16 cellular contexts compared by ENCODE assay signal in the genomic region with DNA sequence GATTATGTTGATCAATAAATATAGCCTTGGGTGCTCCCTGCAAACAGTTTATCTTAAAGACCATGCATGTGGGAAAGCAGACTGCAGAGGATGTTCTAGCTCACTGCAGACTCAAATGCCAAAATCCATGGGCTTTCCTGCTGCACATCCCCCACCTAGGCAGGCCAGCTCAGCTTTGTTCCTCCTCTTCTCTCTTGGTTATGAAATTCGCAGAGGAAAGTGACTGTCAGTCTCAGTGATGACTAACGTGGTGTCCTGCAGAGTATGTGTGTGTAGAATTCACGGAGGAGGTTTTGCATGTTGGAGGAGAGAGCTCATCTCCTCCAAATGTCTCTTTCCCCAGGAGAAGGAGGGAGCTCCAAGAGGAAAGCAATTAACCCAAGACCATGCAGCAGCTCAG. TPM values are rescaled to one million over a fixed set of nuclear protein-coding genes. Genes with fewer than 3 reads are reported as not detected.
DNase-seq lines count a peak whose midpoint lies in the region; ATAC-seq, FAIRE-seq and TF ChIP-seq lines count a peak whose summit lies in the region.
"Had no signal": no experiment of that assay in that cellular context is flagged by ENCODE, and none has a peak within 500 bp of the region (broad histone marks: within the 10 kb centered on the region; RNA-seq: fewer than 3 reads in every experiment).

No MANE protein-coding gene starts in this region.

- H3K27me3 ChIP-seq in A673 (replicated peaks; ENCODE audit: insufficient read depth, low read depth, low read length, poor library complexity) (no peaks in the 10 kb centered on the region), stomach (peaks cover 0 to 15% (median 0%) of the 10 kb centered on the region in 3 donors)
- H3K27me3 ChIP-seq: Peyer's patch, suprapubic skin had no signal

- CTCF ChIA-PET in A673 (lab: Charles Lee), result no interaction called here

- H3K4me3 ChIP-seq in A673 (ENCODE audit: low read depth, low read length, poor library complexity, severe bottlenecking) (no peak overlapping the region), fibroblast of pulmonary artery (replicated peaks; ENCODE audit: low read depth, low read length) (no peak overlapping the region), stomach (no peak overlapping the region)
- H3K4me3 ChIP-seq: dorsolateral prefrontal cortex, Peyer's patch, suprapubic skin had no signal

- POLR2A ChIA-PET in A673 (lab: Charles Lee; ENCODE audit: low non-redundant PET), result no interaction called here

- ATAC-seq in left colon (no peak), GM18502 (IDR thresholded peaks at IDR 0.05; ENCODE audit: poor library complexity, unreplicated experiment) (no peak), GM19455 (IDR thresholded peaks at IDR 0.05; ENCODE audit: unreplicated experiment) (no peak)

- 55 to 72% (median 67%) methylated on average over 3 of the region's 3 CpGs for WGBS in stomach, 5 donors

- H3K27ac ChIP-seq in A673 (ENCODE audit: low read depth, low read length, poor library complexity, severe bottlenecking) (no peak overlapping the region), stomach (no peak overlapping the region)
- H3K27ac ChIP-seq: dorsolateral prefrontal cortex, Peyer's patch, suprapubic skin had no signal

- DNase-seq in A673 (ENCODE audit: low spot score) (peak; percentile 72), H54 (ENCODE audit: insufficient read length, low spot score) (no peak), RKO (ENCODE audit: low spot score) (peak; percentile 27), fibroblast of pulmonary artery (ENCODE audit: low read depth) (peak; percentile 12), left colon (no peak), stomach (no peak)
- DNase-seq: activated CD4-positive, alpha-beta T cell treated with anti-CD3 and anti-CD28 coated beads, Interleukin-2, amount 50 U/mL, for 48 hours; NCI-H1105 treated with DMSO at 0.1 percent for 48 hours; Peyer's patch; T-helper 9 cell had no signal

- TF ChIP-seq EP300 in stomach (IDR thresholded peaks at IDR 0.05), result no peak

- BruUV-seq in A673 (replicated peaks; lab: Mats Ljungman, UMichigan), result no TSS peak

- H3K9me3 ChIP-seq in A673 (ENCODE audit: low read depth, low read length, poor library complexity, severe bottlenecking) (no peaks in the 10 kb centered on the region), stomach (no peaks in the 10 kb centered on the region)
- H3K9me3 ChIP-seq: Peyer's patch, suprapubic skin had no signal

- TF ChIP-seq POLR2A in H54 (IDR thresholded peaks at IDR 0.05; ENCODE audit: low read depth, low read length) (no peak), stomach (IDR thresholded peaks at IDR 0.05) (no peak)

- intact Hi-C loops in A673 (cut with micrococcal nuclease; ENCODE audit: unreplicated experiment) (loop anchor here (10.0 kb wide), 1 partner anchor 258 kb away; no protein-coding TSS in a partner anchor), left colon (cut with DNase I, micrococcal nuclease) (loop anchor here in 1 of 2 donors (10.0 kb wide), 1 partner anchor 518 kb away; no protein-coding TSS in a partner anchor), stomach (cut with DNase I; ENCODE audit: low total_unique reads) (loop anchor here (10.0 kb wide), 2 partner anchors 298 to 518 kb away; no protein-coding TSS in a partner anchor)

- H3K4me1 ChIP-seq in A673 (ENCODE audit: insufficient read depth, low read length, poor library complexity, severe bottlenecking) (no peaks in the 10 kb centered on the region), stomach (peaks cover 0 to 2% (median under 1%) of the 10 kb centered on the region in 4 donors)
- H3K4me1 ChIP-seq: Peyer's patch, suprapubic skin had no signal

- FAIRE-seq in H54 (lab: Jason Lieb, UNC), result peak; percentile 60

- TF ChIP-seq CTCF in A673 (conservative IDR thresholded peaks at IDR 0.05; ENCODE audit: low read depth, low read length) (no peak), fibroblast of pulmonary artery (IDR thresholded peaks at IDR 0.05; ENCODE audit: low read length, missing control alignments) (no peak), stomach (IDR thresholded peaks at IDR 0.05) (no peak)

- H3K36me3 ChIP-seq in A673 (ENCODE audit: insufficient read depth, low read length, poor library complexity, severe bottlenecking), result no peaks in the 10 kb centered on the region
- H3K36me3 ChIP-seq in stomach, result no peaks in the 10 kb centered on the region
- H3K36me3 ChIP-seq: Peyer's patch, suprapubic skin had no signal

RNA-seq across cellular contexts. Expression of a gene that starts 21.5 kb away (rescaled TPM):
- total RNA-seq in A673 (2021), result 12.7 and 15.8 TPM in 2 replicates
- 10 to 100 TPM; 19.0 to 21.2 TPM for total RNA-seq in left colon
- 100 to 1,000 TPM in 2 of 5 donors, 10 to 100 TPM in 3; 18.1 to 150 (median 31.0) TPM for total RNA-seq in stomach
- polyA plus RNA-seq in stomach, result 10 to 100 TPM in 2 of 3 donors, 1 to 10 TPM in 1; 7.6 to 15.0 (median 12.3) TPM
- total RNA-seq: activated T-helper 1 cell treated with anti-CD3 and anti-CD28 coated beads, Interleukin-12 subunit alpha, Interleukin-12 subunit beta, Interleukin-2, Interleukin-4 antibody, amounts not matched to agents 30 ng/mL and 10 ng/mL and 1 ng/mL, durations not matched to agents 14 hours and 24 hours and 36 hours had no signal

RNA-seq across cellular contexts. Expression of a gene that starts 40.8 kb away (rescaled TPM):
- total RNA-seq in A673 (2021), result not detected in 2 replicates
- not detected for total RNA-seq in left colon
- total RNA-seq in stomach, result not detected
- under 1 TPM in 1 of 3 donors, not detected in 2; 0.75 TPM for polyA plus RNA-seq in stomach
- total RNA-seq: activated T-helper 1 cell treated with anti-CD3 and anti-CD28 coated beads, Interleukin-12 subunit alpha, Interleukin-12 subunit beta, Interleukin-2, Interleukin-4 antibody, amounts not matched to agents 30 ng/mL and 10 ng/mL and 1 ng/mL, durations not matched to agents 14 hours and 24 hours and 36 hours; dorsolateral prefrontal cortex; omental fat pad; Peyer's patch; suprapubic skin had no signal

Comparison
In these comparisons a context has a peak if more than half of its experiments do, and no peak if none do; other contexts are left out.
1. DNase-seq: peak in A673 (single experiment), RKO (single experiment) and fibroblast of pulmonary artery (single experiment); none in H54 (single experiment), left colon (0 of 2) and stomach (single experiment).